17 cellular contexts compared by ENCODE assay signal in genomic region chr11:18408558-18409242, GRCh38. TPM values are rescaled to one million over a fixed set of nuclear protein-coding genes. Genes with fewer than 3 reads are reported as not detected.
A peak's percentile ranks its signal among the peaks of the same experiment; 100 is the strongest.
DNase-seq lines count a peak whose midpoint lies in the region; ATAC-seq and TF ChIP-seq lines count a peak whose summit lies in the region.
"Had no signal": no experiment of that assay in that cellular context is flagged by ENCODE, and none has a peak within 500 bp of the region (broad histone marks: within the 10 kb centered on the region; RNA-seq: fewer than 3 reads in every experiment).

No MANE protein-coding gene starts in this region.

- TF ChIP-seq EP300 in tibial nerve (IDR thresholded peaks at IDR 0.05), result no peak

- H3K27ac ChIP-seq in tibial nerve, result no peak overlapping the region

- H3K9me3 ChIP-seq in tibial nerve, result no peaks in the 10 kb centered on the region
- H3K9me3 ChIP-seq: gastroesophageal sphincter had no signal

- H3K4me3 ChIP-seq in fibroblast of villous mesenchyme (ENCODE audit: low read depth, low read length) (no peak overlapping the region), tibial nerve (no peak overlapping the region)
- H3K4me3 ChIP-seq: gastroesophageal sphincter had no signal

- TF ChIP-seq CTCF in fibroblast of villous mesenchyme (IDR thresholded peaks at IDR 0.05; ENCODE audit: insufficient read depth, low read depth, low read length) (no peak), tibial nerve (IDR thresholded peaks at IDR 0.05) (no peak)

- no peaks in the 10 kb centered on the region for H3K27me3 ChIP-seq in tibial nerve
- H3K27me3 ChIP-seq: gastroesophageal sphincter had no signal

- ATAC-seq in HG03378 (IDR thresholded peaks at IDR 0.05; ENCODE audit: unreplicated experiment), result no peak
- no peak for ATAC-seq in GM19452 (IDR thresholded peaks at IDR 0.05; ENCODE audit: unreplicated experiment)
- ATAC-seq: gastroesophageal sphincter; naive thymus-derived CD8-positive, alpha-beta T cell; T-cell had no signal

- DNase-seq in SIG-M5 treated with dmso at 0.1 percent for 504 hours (lab: John Stamatoyannopoulos, UW; ENCODE audit: unreplicated experiment) (peak; percentile 37), SIG-M5 (lab: John Stamatoyannopoulos, UW) (no peak), ELR (ENCODE audit: low read depth) (peak; percentile 11), fibroblast of villous mesenchyme (ENCODE audit: low read depth) (peak; percentile 3), tibial nerve (ENCODE audit: low spot score in 2 of 2) (no peak)
- DNase-seq: amniotic stem cell; DMS53; HCEC 1CT; naive thymus-derived CD8-positive, alpha-beta T cell; NCI-H1694 treated with DMSO at 0.1 percent for 48 hours; NCI-H774; T-cell had no signal

- 93 to 96% methylated on average over 8 of the region's 8 CpGs for WGBS in tibial nerve, 2 donors

- 0 out of 2 replicates have a peak, but pooled peaks have one; percentile 14 for TF ChIP-seq POLR2A in Raji (IDR thresholded peaks at IDR 0.05; ENCODE audit: insufficient read depth, low read depth, low read length)
- TF ChIP-seq POLR2A in tibial nerve (IDR thresholded peaks at IDR 0.05), result no peak

- H3K36me3 ChIP-seq in tibial nerve, result peaks cover 5 to 55% (median 28%) of the 10 kb centered on the region in 3 donors

- H3K4me1 ChIP-seq in tibial nerve, result peaks cover 0 to 6% (median 0%) of the 10 kb centered on the region in 4 donors

RNA-seq across cellular contexts. Expression of gene LDHC, which starts 3.4 kb away (rescaled TPM):
- total RNA-seq in fibroblast of villous mesenchyme (1.3 TPM in 1 of 2 replicates, not detected in the other), tibial nerve (not detected)
- total RNA-seq: A673; gastroesophageal sphincter; naive thymus-derived CD8-positive, alpha-beta T cell had no signal

RNA-seq across cellular contexts. Expression of gene LDHA, which starts 14.3 kb away (rescaled TPM):
- total RNA-seq in fibroblast of villous mesenchyme (497 and 586 TPM in 2 replicates), tibial nerve (100 to 1,000 TPM; 224 to 512 (median 347) TPM)

RNA-seq across cellular contexts. Expression of gene LDHAL6A, which starts 47.0 kb away (rescaled TPM):
- total RNA-seq in fibroblast of villous mesenchyme (not detected in 2 replicates), tibial nerve (not detected)
- total RNA-seq: A673, gastroesophageal sphincter had no signal

Comparison
In these comparisons a context has a peak if more than half of its experiments do, and no peak if none do; other contexts are left out.
1. DNase-seq: peak in SIG-M5 treated with dmso at 0.1 percent for 504 hours (single experiment), ELR (single experiment) and fibroblast of villous mesenchyme (single experiment); none in SIG-M5 (single experiment) and tibial nerve (0 of 2).